13 cellular contexts compared by ENCODE assay signal in genomic region chr3:142646020-142646783, GRCh38.
"Had no signal": no experiment of that assay in that cellular context is flagged by ENCODE, and none has a peak within 500 bp of the region (broad histone marks: within the 10 kb centered on the region; RNA-seq: fewer than 3 reads in every experiment).

No MANE protein-coding gene starts in this region.

- FAIRE-seq: small intestine had no signal

- H3K4me3 ChIP-seq: colonic mucosa, lung, mucosa of descending colon, tibial artery, vagina had no signal

- H3K4me1 ChIP-seq: colonic mucosa, tibial artery, vagina had no signal

- H3K27ac ChIP-seq: tibial artery, vagina, VCaP had no signal

- DNase-seq: activated naive CD4-positive, alpha-beta T cell treated with anti-CD3 and anti-CD28 coated beads for 36 hours; colonic mucosa; effector CD4-positive, alpha-beta T cell; hypothalamus; mucosa of descending colon; natural killer cell; right cardiac atrium; T-helper 9 cell; tibial artery had no signal

- H3K9me3 ChIP-seq: colonic mucosa, mucosa of descending colon, tibial artery, vagina had no signal

- ATAC-seq: right cardiac atrium had no signal
